In the genomic region with DNA sequence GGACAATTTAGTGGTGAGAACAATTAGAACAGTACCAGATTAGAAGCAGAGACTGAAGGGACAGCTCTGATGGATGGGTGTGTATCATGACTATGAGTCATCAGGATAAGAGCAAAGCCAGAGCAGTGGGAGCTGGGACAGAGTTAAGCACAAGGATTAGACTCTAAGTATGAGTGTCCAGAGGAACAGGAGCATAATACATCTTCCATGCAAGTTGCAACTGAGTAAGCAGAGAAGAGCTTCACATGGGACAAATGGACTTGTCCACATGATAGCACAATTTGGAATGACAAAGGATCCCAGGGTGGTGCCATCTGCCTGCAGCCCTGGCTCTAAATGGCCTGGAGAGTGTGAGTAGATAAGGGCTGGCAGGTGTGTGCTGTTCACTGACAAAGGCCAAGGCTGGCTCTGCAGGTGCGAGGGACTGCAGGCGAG, we compare ENCODE assay signal across 10 cellular contexts.
DNase-seq lines count a peak whose midpoint lies in the region; ATAC-seq and TF ChIP-seq lines count a peak whose summit lies in the region.
"Had no signal": no experiment of that assay in that cellular context is flagged by ENCODE, and none has a peak within 500 bp of the region (broad histone marks: within the 10 kb centered on the region; RNA-seq: fewer than 3 reads in every experiment).

No MANE protein-coding gene starts in this region.

- no peak overlapping the region for H3K4me3 Mint-ChIP-seq in activated T-helper 2 cell treated with anti-CD3 and anti-CD28 coated beads, Interferon-gamma antibody, Interleukin-2, Interleukin-4, amounts not matched to agents 10 μg/mL and 5 μg/mL and 100 μg/mL, durations not matched to agents 14 hours and 24 hours and 36 hours (ENCODE audit: low read depth)

- H3K27ac Mint-ChIP-seq in activated T-helper 2 cell treated with anti-CD3 and anti-CD28 coated beads, Interferon-gamma antibody, Interleukin-2, Interleukin-4, amounts not matched to agents 10 μg/mL and 5 μg/mL and 100 μg/mL, durations not matched to agents 14 hours and 24 hours and 36 hours = no peak overlapping the region

- H3K4me1 Mint-ChIP-seq in activated T-helper 2 cell treated with anti-CD3 and anti-CD28 coated beads, Interferon-gamma antibody, Interleukin-2, Interleukin-4, amounts not matched to agents 10 μg/mL and 5 μg/mL and 100 μg/mL, durations not matched to agents 14 hours and 24 hours and 36 hours (ENCODE audit: low read depth) = no peaks in the 10 kb centered on the region

- intact Hi-C loops in activated T-helper 2 cell treated with anti-CD3 and anti-CD28 coated beads, Interferon-gamma antibody, Interleukin-2, Interleukin-4, amounts not matched to agents 10 μg/mL and 5 μg/mL and 100 μg/mL, durations not matched to agents 14 hours and 24 hours and 36 hours (cut with micrococcal nuclease) = no loop called here

- POLR2A ChIA-PET in HEK293T (lab: Yijun Ruan, JAX) = interaction anchor here (1.5 to 1.7 kb wide), 2 partner anchors 27 to 226 kb away, joined by 5 read pairs; partner anchors contain the start of gene CAND1

- no peak for ATAC-seq in HG03460 (IDR thresholded peaks at IDR 0.05; ENCODE audit: unreplicated experiment)
- ATAC-seq: upper lobe of right lung had no signal

- no peaks in the 10 kb centered on the region for H3K36me3 Mint-ChIP-seq in activated T-helper 2 cell treated with anti-CD3 and anti-CD28 coated beads, Interferon-gamma antibody, Interleukin-2, Interleukin-4, amounts not matched to agents 10 μg/mL and 5 μg/mL and 100 μg/mL, durations not matched to agents 14 hours and 24 hours and 36 hours (ENCODE audit: low read depth)

- CTCF ChIA-PET in HEK293T (lab: Yijun Ruan, JAX) = no interaction called here

- no peaks in the 10 kb centered on the region for H3K9me3 Mint-ChIP-seq in activated T-helper 2 cell treated with anti-CD3 and anti-CD28 coated beads, Interferon-gamma antibody, Interleukin-2, Interleukin-4, amounts not matched to agents 10 μg/mL and 5 μg/mL and 100 μg/mL, durations not matched to agents 14 hours and 24 hours and 36 hours

- TF ChIP-seq CTCF in epithelial cell of esophagus (IDR thresholded peaks at IDR 0.05; ENCODE audit: insufficient read depth, low read depth, low read length, missing control alignments) = no peak

- H3K4me3 ChIP-seq in epithelial cell of esophagus (ENCODE audit: low read length) = no peak overlapping the region
- H3K4me3 ChIP-seq: upper lobe of right lung had no signal

- H3K27me3 Mint-ChIP-seq in activated T-helper 2 cell treated with anti-CD3 and anti-CD28 coated beads, Interferon-gamma antibody, Interleukin-2, Interleukin-4, amounts not matched to agents 10 μg/mL and 5 μg/mL and 100 μg/mL, durations not matched to agents 14 hours and 24 hours and 36 hours (ENCODE audit: low read depth) = peaks cover 8% of the 10 kb centered on the region

- DNase-seq in HEK293T (ENCODE audit: extremely low spot score) (peak; percentile 37), NCI-H345 treated with DMSO at 0.1 percent for 48 hours (lab: John Stamatoyannopoulos, UW; ENCODE audit: unreplicated experiment) (peak; percentile 98), epithelial cell of esophagus (ENCODE audit: low read depth) (peak; percentile 60), renal cortical epithelial cell (ENCODE audit: low read depth) (peak; percentile 82), activated T-cell treated with anti-CD3 and anti-CD28 coated beads for 4 hours (no peak), Kasumi-1 (lab: John Stamatoyannopoulos, UW) (no peak)
- DNase-seq in activated T-helper 2 cell treated with anti-CD3 and anti-CD28 coated beads, Interferon-gamma antibody, Interleukin-2, Interleukin-4, amounts not matched to agents 10 μg/mL and 5 μg/mL and 100 μg/mL, durations not matched to agents 14 hours and 24 hours and 36 hours (ENCODE audit: low spot score) = no peak
- DNase-seq: T-helper 9 cell, upper lobe of right lung had no signal

TF ChIP-seq in HEK293T, 16 proteins besides CTCF, POLR2A, EP300 and RAD21:
- no peak for TF ChIP-seq TARDBP (IDR thresholded peaks at IDR 0.05)
- TF ChIP-seq, protein P1, sequence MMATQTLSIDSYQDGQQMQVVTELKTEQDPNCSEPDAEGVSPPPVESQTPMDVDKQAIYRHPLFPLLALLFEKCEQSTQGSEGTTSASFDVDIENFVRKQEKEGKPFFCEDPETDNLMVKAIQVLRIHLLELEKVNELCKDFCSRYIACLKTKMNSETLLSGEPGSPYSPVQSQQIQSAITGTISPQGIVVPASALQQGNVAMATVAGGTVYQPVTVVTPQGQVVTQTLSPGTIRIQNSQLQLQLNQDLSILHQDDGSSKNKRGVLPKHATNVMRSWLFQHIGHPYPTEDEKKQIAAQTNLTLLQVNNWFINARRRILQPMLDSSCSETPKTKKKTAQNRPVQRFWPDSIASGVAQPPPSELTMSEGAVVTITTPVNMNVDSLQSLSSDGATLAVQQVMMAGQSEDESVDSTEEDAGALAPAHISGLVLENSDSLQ (IDR thresholded peaks at IDR 0.05) = peak; percentile 81
TF ChIP-seq in HEK293T: peak in this region for 1.

Comparison
In these comparisons a context has a peak if more than half of its experiments do, and no peak if none do; other contexts are left out.
1. DNase-seq: peak in HEK293T (single experiment), NCI-H345 treated with DMSO at 0.1 percent for 48 hours (single experiment), epithelial cell of esophagus (single experiment) and renal cortical epithelial cell (single experiment); none in activated T-helper 2 cell treated with anti-CD3 and anti-CD28 coated beads, Interferon-gamma antibody, Interleukin-2, Interleukin-4, amounts not matched to agents 10 μg/mL and 5 μg/mL and 100 μg/mL, durations not matched to agents 14 hours and 24 hours and 36 hours (single experiment), activated T-cell treated with anti-CD3 and anti-CD28 coated beads for 4 hours (single experiment) and Kasumi-1 (0 of 2).